ENCODE assay signal across 9 cellular contexts in genomic region chr7:92720604-92721350, GRCh38.
DNase-seq lines count a peak whose midpoint lies in the region; ATAC-seq and TF ChIP-seq lines count a peak whose summit lies in the region.
"Had no signal": no experiment of that assay in that cellular context is flagged by ENCODE, and none has a peak within 500 bp of the region (broad histone marks: within the 10 kb centered on the region; RNA-seq: fewer than 3 reads in every experiment).

No MANE protein-coding gene starts in this region.

- H3K9ac ChIP-seq in neuronal stem cell (ENCODE audit: low read depth, low read length, poor library complexity) = no peak overlapping the region

- H4K91ac ChIP-seq in neuronal stem cell (ENCODE audit: low read depth, low read length, poor library complexity) = no peak overlapping the region

- no peak overlapping the region for H2BK5ac ChIP-seq in neuronal stem cell (ENCODE audit: low read length)

- H3K18ac ChIP-seq in neuronal stem cell (ENCODE audit: low read length) = no peak overlapping the region

- H2AK5ac ChIP-seq in neuronal stem cell (ENCODE audit: low read depth, low read length) = no peak overlapping the region

- no CpG with 5 or more reads among the region's 4 CpGs for WGBS in neuronal stem cell (ENCODE audit: extremely low coverage in 2 of 2, insufficient read length in 2 of 2, insufficient replicate concordance in 1 of 2), 2 donors
- 85 to 93% (median 91%) methylated on average over 4 of the region's 4 CpGs for WGBS in stomach, 5 donors

- intact Hi-C loops in stomach (cut with DNase I; ENCODE audit: low total_unique reads) = no loop called here

- H2BK120ac ChIP-seq in neuronal stem cell (ENCODE audit: low read depth, low read length) = no peak overlapping the region

- H2AFZ ChIP-seq in neuronal stem cell (ENCODE audit: low read length) = no peak overlapping the region

- H3K27me3 ChIP-seq in neuronal stem cell (ENCODE audit: control insufficient read depth in 3 of 3, insufficient read depth in 3 of 3, low read depth in 1 of 3, low read length in 3 of 3) = no peaks in the 10 kb centered on the region
- no peaks in the 10 kb centered on the region for H3K27me3 ChIP-seq in stomach
- H3K27me3 ChIP-seq: MG63 had no signal

- H4K8ac ChIP-seq in neuronal stem cell (ENCODE audit: low read depth, low read length) = no peak overlapping the region

- H3K4me1 ChIP-seq in neuronal stem cell (ENCODE audit: control insufficient read depth in 2 of 2, insufficient read depth in 1 of 2, low read depth in 1 of 2, low read length in 2 of 2) (peaks cover 2 to 4% of the 10 kb centered on the region in 2 donors), stomach (peaks cover 4 to 45% (median 9%) of the 10 kb centered on the region in 4 donors)

- peak; percentile 44 for TF ChIP-seq CTCF in GM12873 (IDR thresholded peaks at IDR 0.05; ENCODE audit: insufficient read depth, low read depth, low read length, missing control alignments)
- no peak for TF ChIP-seq CTCF in stomach (IDR thresholded peaks at IDR 0.05)

- no peak overlapping the region for H2BK12ac ChIP-seq in neuronal stem cell (ENCODE audit: low read length)

- TF ChIP-seq EP300 in stomach (IDR thresholded peaks at IDR 0.05) = no peak

- H3K4me3 ChIP-seq in neuronal stem cell (ENCODE audit: low read length in 2 of 2) = no peak overlapping the region
- no peak overlapping the region for H3K4me3 ChIP-seq in stomach
- H3K4me3 ChIP-seq: MG63 had no signal

- DNase-seq in RPMI8226 (peak; percentile 81), NCI-H748 treated with DMSO at 0.1 percent for 48 hours (lab: John Stamatoyannopoulos, UW) (no peak), neuronal stem cell (ENCODE audit: low spot score) (no peak), stomach (no peak), DMS153 treated with DMSO at 0.1 percent for 48 hours (lab: John Stamatoyannopoulos, UW; ENCODE audit: unreplicated experiment) (no peak)
- DNase-seq: MG63 had no signal

- no peak for TF ChIP-seq POLR2A in stomach (IDR thresholded peaks at IDR 0.05)

- H3K23ac ChIP-seq in neuronal stem cell (ENCODE audit: low read depth, low read length, poor library complexity) = no peak overlapping the region

- H3K9me3 ChIP-seq in neuronal stem cell (replicated peaks in 1 of 2; ENCODE audit: control insufficient read depth in 2 of 2, insufficient read depth in 1 of 2, low read depth in 1 of 2, low read length in 2 of 2) (no peaks in the 10 kb centered on the region), stomach (no peaks in the 10 kb centered on the region)
- H3K9me3 ChIP-seq: MG63 had no signal

- no peak overlapping the region for H3K14ac ChIP-seq in neuronal stem cell (ENCODE audit: low read length)

- H3K27ac ChIP-seq in neuronal stem cell (replicated peaks; ENCODE audit: low read length) (no peak overlapping the region), stomach (peak overlapping the region in 1 of 5 donors; percentile 94)

- no peak overlapping the region for H3K4me2 ChIP-seq in neuronal stem cell (ENCODE audit: insufficient read depth, low read length, poor library complexity, severe bottlenecking)

- peaks cover 0 to 53% of the 10 kb centered on the region in 2 donors for H3K36me3 ChIP-seq in neuronal stem cell (replicated peaks in 1 of 2; ENCODE audit: control insufficient read depth in 2 of 2, insufficient read depth in 2 of 2, low read length in 2 of 2)
- peaks cover 0 to 20% (median 15%) of the 10 kb centered on the region in 4 donors for H3K36me3 ChIP-seq in stomach

- peak; percentile 46 for ATAC-seq in GM19328 (IDR thresholded peaks at IDR 0.05; ENCODE audit: unreplicated experiment)
- peak; percentile 62 for ATAC-seq in HG02981 (IDR thresholded peaks at IDR 0.05; ENCODE audit: unreplicated experiment)

- H3K79me1 ChIP-seq in neuronal stem cell (ENCODE audit: low read depth, low read length) = no peaks in the 10 kb centered on the region

- H2BK15ac ChIP-seq in neuronal stem cell (ENCODE audit: low read length) = no peak overlapping the region

- no peak overlapping the region for H3K4ac ChIP-seq in neuronal stem cell (ENCODE audit: low read length)
